27 cellular contexts compared by ENCODE assay signal in genomic region chr2:192347542-192347941, GRCh38.
DNase-seq lines count a peak whose midpoint lies in the region; ATAC-seq, FAIRE-seq and TF ChIP-seq lines count a peak whose summit lies in the region.
"Had no signal": no experiment of that assay in that cellular context is flagged by ENCODE, and none has a peak within 500 bp of the region (broad histone marks: within the 10 kb centered on the region; RNA-seq: fewer than 3 reads in every experiment).

No MANE protein-coding gene starts in this region.

- H3K79me2 ChIP-seq in PC-9 (ENCODE audit: low read depth) (no peaks in the 10 kb centered on the region), neural cell (replicated peaks; ENCODE audit: insufficient read depth, low read length) (no peaks in the 10 kb centered on the region)

- H3K36me3 Mint-ChIP-seq in activated T-cell treated with anti-CD3 and anti-CD28 coated beads, Interleukin-2, amount 50 U/mL, for 72 hours (ENCODE audit: insufficient read depth in 2 of 2), result no peaks in the 10 kb centered on the region
- H3K36me3 Mint-ChIP-seq: CD14-positive monocyte; CD4-positive, alpha-beta memory T cell; CD4-positive, CD25-positive, alpha-beta regulatory T cell; CD8-positive, alpha-beta memory T cell had no signal

- intact Hi-C loops in PC-9 (cut with micrococcal nuclease; ENCODE audit: unreplicated experiment), result no loop called here

- in situ Hi-C loops in GM13977 (cut with MboI; ENCODE audit: low pct_unique_long_range_greater_than_20kb, low sequenced_read_pairs, unreplicated experiment), result no loop called here

- no peak overlapping the region for H3K4ac ChIP-seq in neuronal stem cell (ENCODE audit: low read length)

- H2BK15ac ChIP-seq in neuronal stem cell (ENCODE audit: low read length), result no peak overlapping the region

- H3K4me1 ChIP-seq in PC-9 (replicated peaks; ENCODE audit: insufficient read depth) (no peaks in the 10 kb centered on the region), neuronal stem cell (ENCODE audit: control insufficient read depth in 2 of 2, insufficient read depth in 1 of 2, low read depth in 1 of 2, low read length in 2 of 2) (no peaks in the 10 kb centered on the region)
- H3K4me1 ChIP-seq: BE2C, BLaER1 had no signal

- no peak overlapping the region for H4K8ac ChIP-seq in neuronal stem cell (ENCODE audit: low read depth, low read length)

- TF ChIP-seq RAD21 in neural cell (conservative IDR thresholded peaks at IDR 0.05), result no peak

- no peak overlapping the region for H2BK5ac ChIP-seq in neuronal stem cell (ENCODE audit: low read length)

- H3K27ac ChIP-seq in PC-9 (no peak overlapping the region), neural cell (ENCODE audit: low read length) (no peak overlapping the region), neuronal stem cell (replicated peaks; ENCODE audit: low read length) (no peak overlapping the region)
- H3K27ac ChIP-seq: BLaER1 had no signal

- H4K91ac ChIP-seq in neuronal stem cell (ENCODE audit: low read depth, low read length, poor library complexity), result no peak overlapping the region

- H3F3A ChIP-seq in PC-9 (ENCODE audit: insufficient read depth, low read depth) (no peaks in the 10 kb centered on the region), neural cell (ENCODE audit: insufficient read depth, low read length, poor library complexity, severe bottlenecking) (no peaks in the 10 kb centered on the region)

- FAIRE-seq in bronchial epithelial cell (lab: Jason Lieb, UNC), result peak; percentile 55
- FAIRE-seq: GM12891, GM18507 had no signal

- TF ChIP-seq CTCF in PC-9 (conservative IDR thresholded peaks at IDR 0.05) (no peak), bronchial epithelial cell (IDR thresholded peaks at IDR 0.05; ENCODE audit: insufficient read depth, low read length, severe bottlenecking) (no peak), neural cell (IDR thresholded peaks at IDR 0.05; ENCODE audit: poor library complexity, severe bottlenecking) (no peak), GM13977 (IDR thresholded peaks at IDR 0.05; ENCODE audit: extremely low read depth, insufficient read depth, missing control alignments) (no peak)

- TF ChIP-seq EP300 in neural cell (conservative IDR thresholded peaks at IDR 0.05; ENCODE audit: poor library complexity, severe bottlenecking), result peak; percentile 59

- H3K27me3 ChIP-seq in PC-9 (ENCODE audit: insufficient read depth, low read depth) (no peaks in the 10 kb centered on the region), bronchial epithelial cell (ENCODE audit: control insufficient read depth, insufficient read depth, low read length) (no peaks in the 10 kb centered on the region), neural cell (ENCODE audit: insufficient read depth, low read depth, low read length) (no peaks in the 10 kb centered on the region), neuronal stem cell (ENCODE audit: control insufficient read depth in 3 of 3, insufficient read depth in 3 of 3, low read depth in 1 of 3, low read length in 3 of 3) (no peaks in the 10 kb centered on the region)
- H3K27me3 ChIP-seq: BE2C, BLaER1 had no signal

- POLR2A ChIA-PET in PC-9 (lab: Charles Lee; ENCODE audit: unreplicated experiment), result no interaction called here

- H3K14ac ChIP-seq in neuronal stem cell (ENCODE audit: low read length), result no peak overlapping the region

- H3K27me3 Mint-ChIP-seq in activated T-cell treated with anti-CD3 and anti-CD28 coated beads, Interleukin-2, amount 50 U/mL, for 72 hours (ENCODE audit: low read depth), result no peaks in the 10 kb centered on the region
- H3K27me3 Mint-ChIP-seq: CD4-positive, alpha-beta memory T cell; CD4-positive, CD25-positive, alpha-beta regulatory T cell; CD8-positive, alpha-beta memory T cell had no signal

- H3K4me2 ChIP-seq in PC-9, result no peak overlapping the region
- no peak overlapping the region for H3K4me2 ChIP-seq in neural cell (ENCODE audit: low read length)
- no peak overlapping the region for H3K4me2 ChIP-seq in neuronal stem cell (ENCODE audit: insufficient read depth, low read length, poor library complexity, severe bottlenecking)
- H3K4me2 ChIP-seq: BLaER1 had no signal

- H3K4me3 ChIP-seq in PC-9 (no peak overlapping the region), bronchial epithelial cell (ENCODE audit: low read depth, low read length) (no peak overlapping the region), neural cell (ENCODE audit: low read length) (no peak overlapping the region), neuronal stem cell (ENCODE audit: low read length in 2 of 2) (no peak overlapping the region)
- H3K4me3 ChIP-seq: BLaER1 had no signal

- no peak overlapping the region for H3K23ac ChIP-seq in neuronal stem cell (ENCODE audit: low read depth, low read length, poor library complexity)

- H3K9ac ChIP-seq in neural cell (ENCODE audit: low read length) (no peak overlapping the region), neuronal stem cell (ENCODE audit: low read depth, low read length, poor library complexity) (no peak overlapping the region)
- H3K9ac ChIP-seq: BLaER1 had no signal

- H3K79me1 ChIP-seq in neuronal stem cell (ENCODE audit: low read depth, low read length), result no peaks in the 10 kb centered on the region

- H3K9me3 ChIP-seq in PC-9 (ENCODE audit: insufficient read depth, low read depth), result no peaks in the 10 kb centered on the region
- H3K9me3 ChIP-seq in neural cell (ENCODE audit: low read length), result no peaks in the 10 kb centered on the region
- no peaks in the 10 kb centered on the region for H3K9me3 ChIP-seq in neuronal stem cell (replicated peaks in 1 of 2; ENCODE audit: control insufficient read depth in 2 of 2, insufficient read depth in 1 of 2, low read depth in 1 of 2, low read length in 2 of 2)
- H3K9me3 ChIP-seq: BE2C, BLaER1 had no signal

- no peak overlapping the region for H3K27ac Mint-ChIP-seq in activated T-cell treated with anti-CD3 and anti-CD28 coated beads, Interleukin-2, amount 50 U/mL, for 72 hours
- H3K27ac Mint-ChIP-seq: CD14-positive monocyte; CD4-positive, alpha-beta memory T cell; CD4-positive, CD25-positive, alpha-beta regulatory T cell; CD8-positive, alpha-beta memory T cell had no signal

- no peak overlapping the region for H2BK120ac ChIP-seq in neuronal stem cell (ENCODE audit: low read depth, low read length)

- H2AFZ ChIP-seq in PC-9, result peak overlapping the region; percentile 55; the same call in 1 of the 2 replicates
- no peak overlapping the region for H2AFZ ChIP-seq in neural cell (ENCODE audit: low read depth, low read length)
- peak overlapping the region; percentile 38 for H2AFZ ChIP-seq in neuronal stem cell (ENCODE audit: low read length)

- H4K20me1 ChIP-seq in PC-9 (ENCODE audit: insufficient read depth) (no peaks in the 10 kb centered on the region), neural cell (ENCODE audit: insufficient read depth) (no peaks in the 10 kb centered on the region)
- H4K20me1 ChIP-seq: BLaER1 had no signal

- no peaks in the 10 kb centered on the region for H3K4me1 Mint-ChIP-seq in activated T-cell treated with anti-CD3 and anti-CD28 coated beads, Interleukin-2, amount 50 U/mL, for 72 hours (ENCODE audit: low read depth)
- H3K4me1 Mint-ChIP-seq: CD14-positive monocyte; CD4-positive, alpha-beta memory T cell; CD4-positive, CD25-positive, alpha-beta regulatory T cell; CD8-positive, alpha-beta memory T cell had no signal

- DNase-seq in PC-9 (no peak), bronchial epithelial cell (ENCODE audit: low read depth) (no peak), neuronal stem cell (ENCODE audit: low spot score) (no peak), GM13977 (ENCODE audit: low spot score) (no peak), NCI-H2081 (lab: John Stamatoyannopoulos, UW) (no peak)
- no peak for DNase-seq in activated T-cell treated with anti-CD3 and anti-CD28 coated beads, Interleukin-2, amount 50 U/mL, for 72 hours
- DNase-seq: 8988T; ACHN; BE2C; C1 segment of cervical spinal cord; CD4-positive, alpha-beta memory T cell; CD4-positive, CD25-positive, alpha-beta regulatory T cell; CD8-positive, alpha-beta memory T cell; COR-L47; DMS 273 treated with DMSO at 0.1 percent for 48 hours; DMS153; DMS53; DMS79; DND-41; EL; GDM1 had no signal

- H3K18ac ChIP-seq in neuronal stem cell (ENCODE audit: low read length), result no peak overlapping the region

- no peak overlapping the region for H2AK5ac ChIP-seq in neuronal stem cell (ENCODE audit: low read depth, low read length)

- CTCF ChIA-PET in PC-9 (lab: Charles Lee), result no interaction called here

- ATAC-seq in HG03039 (IDR thresholded peaks at IDR 0.05; ENCODE audit: unreplicated experiment), result no peak
- ATAC-seq in activated T-cell treated with anti-CD3 and anti-CD28 coated beads, Interleukin-2, amount 50 U/mL, for 72 hours (replicated peaks in 1 of 2), result no peak

- no peak overlapping the region for H2BK12ac ChIP-seq in neuronal stem cell (ENCODE audit: low read length)

- peaks cover 0 to 2% of the 10 kb centered on the region in 2 donors for H3K9me3 Mint-ChIP-seq in activated T-cell treated with anti-CD3 and anti-CD28 coated beads, Interleukin-2, amount 50 U/mL, for 72 hours

- no peaks in the 10 kb centered on the region for H3K36me3 ChIP-seq in PC-9 (ENCODE audit: low read depth)
- no peaks in the 10 kb centered on the region for H3K36me3 ChIP-seq in bronchial epithelial cell (ENCODE audit: control insufficient read depth, insufficient read depth, low read length)
- no peaks in the 10 kb centered on the region for H3K36me3 ChIP-seq in neural cell (ENCODE audit: insufficient read depth, low read length)
- no peaks in the 10 kb centered on the region for H3K36me3 ChIP-seq in neuronal stem cell (replicated peaks in 1 of 2; ENCODE audit: control insufficient read depth in 2 of 2, insufficient read depth in 2 of 2, low read length in 2 of 2)
- H3K36me3 ChIP-seq: BE2C, BLaER1 had no signal

- H3K4me3 Mint-ChIP-seq in activated T-cell treated with anti-CD3 and anti-CD28 coated beads, Interleukin-2, amount 50 U/mL, for 72 hours, result no peak overlapping the region
- H3K4me3 Mint-ChIP-seq: CD14-positive monocyte; CD4-positive, alpha-beta memory T cell; CD4-positive, CD25-positive, alpha-beta regulatory T cell; CD8-positive, alpha-beta memory T cell had no signal

- no TSS peak for BruUV-seq in PC-9 (replicated peaks; lab: Mats Ljungman, UMichigan)

- WGBS in neuronal stem cell (ENCODE audit: extremely low coverage in 2 of 2, insufficient read length in 2 of 2, insufficient replicate concordance in 1 of 2), 2 donors, result no CpG with 5 or more reads among the region's 3 CpGs

- H3K9me2 ChIP-seq in PC-9 (ENCODE audit: insufficient read depth), result no peaks in the 10 kb centered on the region
- no peaks in the 10 kb centered on the region for H3K9me2 ChIP-seq in neural cell (ENCODE audit: insufficient read depth, low read length)

TF ChIP-seq in neural cell, 6 proteins besides CTCF, POLR2A, EP300 and RAD21 (continues in another document):
- TF ChIP-seq POLR2AphosphoS5 (IDR thresholded peaks at IDR 0.05) (peak; percentile 27), MXI1 (conservative IDR thresholded peaks at IDR 0.05; ENCODE audit: poor library complexity, severe bottlenecking) (no peak), EZH2 (IDR thresholded peaks at IDR 0.05; ENCODE audit: borderline replicate concordance, insufficient read depth, low read length, poor library complexity, severe bottlenecking) (no peak)
